In genomic region chr10:35335718-35336083, GRCh38 we compare ENCODE assay signal across 8 cellular contexts. TPM values are rescaled to one million over a fixed set of nuclear protein-coding genes. Genes with fewer than 3 reads are reported as not detected.
DNase-seq lines count a peak whose midpoint lies in the region; ATAC-seq and TF ChIP-seq lines count a peak whose summit lies in the region.

No MANE protein-coding gene starts in this region.

- peaks cover 52 to 78% of the 10 kb centered on the region in 2 donors for H3K4me1 Mint-ChIP-seq in immature natural killer cell
- peaks cover 41 to 66% of the 10 kb centered on the region in 2 donors for H3K4me1 Mint-ChIP-seq in stimulated activated naive B cell treated with anti-CD40 and anti-IgM and Interleukin-4, amounts not matched to agents 10 μg/mL and 1 μg/mL and 100 μg/mL, for 72 hours

- no peak for TF ChIP-seq CTCF in BJ (IDR thresholded peaks at IDR 0.05; ENCODE audit: insufficient read depth, low read depth, low read length)
- no peak for TF ChIP-seq CTCF in NB4 (IDR thresholded peaks at IDR 0.05; ENCODE audit: low read depth, low read length)
- no peak for TF ChIP-seq CTCF in ascending aorta (IDR thresholded peaks at IDR 0.05)

- DNase-seq in BJ (ENCODE audit: low read depth), result no peak
- peak; percentile 27 for DNase-seq in NB4 (ENCODE audit: low read depth)
- DNase-seq in ascending aorta (ENCODE audit: low spot score in 2 of 2), result no peak
- no peak for DNase-seq in immature natural killer cell
- DNase-seq in stimulated activated naive B cell treated with anti-CD40 and anti-IgM and Interleukin-4, amounts not matched to agents 10 μg/mL and 1 μg/mL and 100 μg/mL, for 72 hours, result peak; percentile 18
- DNase-seq in AG08396 (ENCODE audit: low spot score), result no peak
- DNase-seq in NCI-H1694 (lab: John Stamatoyannopoulos, UW), result no peak

- CTCF ChIA-PET in BJ (lab: Yijun Ruan, JAX), result no interaction called here

- intact Hi-C loops in ascending aorta (cut with DNase I), result loop anchor here (1.0 to 5.0 kb wide), 5 partner anchors 44 to 307 kb away; partner anchors contain the start of genes CREM and FZD8

- peak overlapping the region; percentile 60 to 80 for H3K27ac ChIP-seq in ascending aorta

- peak; percentile 5 for ATAC-seq in GM21447 (IDR thresholded peaks at IDR 0.05; ENCODE audit: unreplicated experiment)
- peak; percentile 4 to 19 for ATAC-seq in stimulated activated naive B cell treated with anti-CD40 and anti-IgM and Interleukin-4, amounts not matched to agents 10 μg/mL and 1 μg/mL and 100 μg/mL, for 72 hours (replicated peaks)

- peak overlapping the region; percentile 78 to 92 (median 89) for H3K27ac Mint-ChIP-seq in immature natural killer cell
- H3K27ac Mint-ChIP-seq in stimulated activated naive B cell treated with anti-CD40 and anti-IgM and Interleukin-4, amounts not matched to agents 10 μg/mL and 1 μg/mL and 100 μg/mL, for 72 hours, result peak overlapping the region; percentile 97

- TF ChIP-seq POLR2A in NB4 (IDR thresholded peaks at IDR 0.05; ENCODE audit: extremely low read depth, insufficient read length), result no peak

- peaks cover 3 to 9% (median 4%) of the 10 kb centered on the region in 3 donors for H3K27me3 Mint-ChIP-seq in immature natural killer cell (ENCODE audit: low read depth in 3 of 3)
- no peaks in the 10 kb centered on the region for H3K27me3 Mint-ChIP-seq in stimulated activated naive B cell treated with anti-CD40 and anti-IgM and Interleukin-4, amounts not matched to agents 10 μg/mL and 1 μg/mL and 100 μg/mL, for 72 hours

- H3K9me3 ChIP-seq in ascending aorta, result no peaks in the 10 kb centered on the region

- no peaks in the 10 kb centered on the region for H3K36me3 Mint-ChIP-seq in immature natural killer cell
- H3K36me3 Mint-ChIP-seq in stimulated activated naive B cell treated with anti-CD40 and anti-IgM and Interleukin-4, amounts not matched to agents 10 μg/mL and 1 μg/mL and 100 μg/mL, for 72 hours, result peaks cover 5 to 14% of the 10 kb centered on the region in 2 donors

- H3K27me3 ChIP-seq in BJ (ENCODE audit: control insufficient read depth, insufficient read depth, low read length) (no peaks in the 10 kb centered on the region), ascending aorta (no peaks in the 10 kb centered on the region)

- peak overlapping the region; percentile 85 for H3K4me3 ChIP-seq in BJ (ENCODE audit: low read depth, low read length)
- peak overlapping the region; percentile 64 for H3K4me3 ChIP-seq in NB4 (ENCODE audit: low read depth, low read length)
- H3K4me3 ChIP-seq in ascending aorta, result peak overlapping the region; percentile 65 to 98

- peaks cover 3 to 29% of the 10 kb centered on the region in 2 donors for H3K4me1 ChIP-seq in ascending aorta

- no peaks in the 10 kb centered on the region for H3K9me3 Mint-ChIP-seq in immature natural killer cell
- no peaks in the 10 kb centered on the region for H3K9me3 Mint-ChIP-seq in stimulated activated naive B cell treated with anti-CD40 and anti-IgM and Interleukin-4, amounts not matched to agents 10 μg/mL and 1 μg/mL and 100 μg/mL, for 72 hours

- POLR2A ChIA-PET in BJ (lab: Charles Lee), result no interaction called here

- peak overlapping the region; percentile 90 to 92 (median 90) for H3K4me3 Mint-ChIP-seq in immature natural killer cell
- peak overlapping the region; percentile 93 to 95 for H3K4me3 Mint-ChIP-seq in stimulated activated naive B cell treated with anti-CD40 and anti-IgM and Interleukin-4, amounts not matched to agents 10 μg/mL and 1 μg/mL and 100 μg/mL, for 72 hours

- H3K36me3 ChIP-seq in BJ (ENCODE audit: control insufficient read depth, insufficient read depth, low read length), result no peaks in the 10 kb centered on the region
- peaks cover 0 to 5% of the 10 kb centered on the region in 2 donors for H3K36me3 ChIP-seq in ascending aorta

RNA-seq across cellular contexts. Expression of gene CCNY, which starts 0.6 kb away (rescaled TPM):
- 39.0 and 66.2 TPM in 2 replicates for polyA plus RNA-seq in BJ (2011; rRNA removed)
- polyA minus RNA-seq in BJ (2011; rRNA and poly(A)+ RNA removed), result 43.8 and 49.6 TPM in 2 replicates
- 37.5 TPM for total RNA-seq in ascending aorta
- polyA plus RNA-seq in immature natural killer cell, result 10 to 100 TPM in 2 of 3 donors, 1 to 10 TPM in 1; 7.8 to 13.2 (median 12.4) TPM

Comparison
In these comparisons a context has a peak if more than half of its experiments do, and no peak if none do; other contexts are left out.
1. DNase-seq: peak in NB4 (single experiment) and stimulated activated naive B cell treated with anti-CD40 and anti-IgM and Interleukin-4, amounts not matched to agents 10 μg/mL and 1 μg/mL and 100 μg/mL, for 72 hours (single experiment); none in BJ (single experiment), ascending aorta (0 of 2), immature natural killer cell (0 of 3), AG08396 (single experiment) and NCI-H1694 (single experiment).
2. Peak in every context shown above with its lines, with median percentiles within 50 percentile points of each other: H3K4me3 ChIP-seq.